Comparison of ENCODE assay signal across 1 cellular context in genomic region chr16:70638814-70639792, GRCh38.
TF ChIP-seq lines count a peak whose summit lies in the region.

No MANE protein-coding gene starts in this region.

TF ChIP-seq in GM23338, 12 proteins besides CTCF, POLR2A, EP300 and RAD21 (continued from another document):
- no peak for TF ChIP-seq REST (IDR thresholded peaks at IDR 0.05; ENCODE audit: unreplicated experiment)
- no peak for TF ChIP-seq CREB1 (CRISPR knock-in tag; IDR thresholded peaks at IDR 0.05; ENCODE audit: low read depth)
- TF ChIP-seq ETS1 (IDR thresholded peaks at IDR 0.05): no peak
- no peak for TF ChIP-seq ZNF114 (CRISPR knock-in tag; IDR thresholded peaks at IDR 0.05)
- TF ChIP-seq JUNB (IDR thresholded peaks at IDR 0.05; ENCODE audit: unreplicated experiment): no peak
- no peak for TF ChIP-seq ZNF331 (CRISPR knock-in tag; IDR thresholded peaks at IDR 0.05; ENCODE audit: low read depth)
- TF ChIP-seq POLR2AphosphoS5 (IDR thresholded peaks at IDR 0.05; ENCODE audit: low read depth): no peak
- no peak for TF ChIP-seq STAT1 (IDR thresholded peaks at IDR 0.05; ENCODE audit: unreplicated experiment)
